Comparison of ENCODE assay signal across 11 cellular contexts in the genomic region with DNA sequence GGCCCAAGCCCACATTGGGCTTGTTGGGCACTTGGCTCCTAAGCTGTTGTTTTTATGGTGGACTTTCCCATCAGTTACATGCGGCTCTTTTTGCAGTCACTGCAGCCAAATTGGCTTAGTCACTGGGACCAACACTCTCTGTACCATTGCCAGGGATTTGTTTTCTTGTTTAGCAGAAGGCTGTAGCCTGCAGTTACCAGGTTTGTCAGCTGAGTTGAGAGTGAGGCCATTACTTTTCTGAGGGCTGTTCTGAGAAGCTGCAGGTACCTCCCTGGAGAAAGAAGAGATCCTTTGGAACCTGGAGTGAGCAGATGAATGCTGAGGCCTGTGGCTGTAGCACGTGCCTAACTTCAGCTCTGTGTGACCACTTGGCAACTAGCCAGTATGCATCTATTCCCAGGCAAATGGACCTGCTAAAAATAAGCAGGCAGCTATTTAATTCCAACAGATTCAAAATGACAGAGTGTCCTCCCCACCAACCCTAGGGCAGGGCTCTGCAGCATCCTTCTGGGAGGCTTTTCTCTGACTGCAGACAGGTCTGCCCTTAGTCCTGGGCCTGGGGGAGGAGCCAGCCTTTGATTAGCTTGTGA. TPM values are rescaled to one million over a fixed set of nuclear protein-coding genes. Genes with fewer than 3 reads are reported as not detected.
A peak's percentile ranks its signal among the peaks of the same experiment; 100 is the strongest.
DNase-seq lines count a peak whose midpoint lies in the region; ATAC-seq, FAIRE-seq and TF ChIP-seq lines count a peak whose summit lies in the region.
"Had no signal": no experiment of that assay in that cellular context is flagged by ENCODE, and none has a peak within 500 bp of the region (broad histone marks: within the 10 kb centered on the region; RNA-seq: fewer than 3 reads in every experiment).

No MANE protein-coding gene starts in this region.

- H3K4me3 ChIP-seq in AG10803 (ENCODE audit: low read length) = no peak overlapping the region
- no peak overlapping the region for H3K4me3 ChIP-seq in colonic mucosa

- no peak for FAIRE-seq in GM12892 (lab: Jason Lieb, UNC)

- no peaks in the 10 kb centered on the region for H3K27me3 ChIP-seq in colonic mucosa

- H3K27ac Mint-ChIP-seq in endothelial cell (ENCODE audit: unreplicated experiment) = no peak overlapping the region

- intact Hi-C loops in colonic mucosa (cut with DNase I) = no loop called here

- TF ChIP-seq CTCF in AG10803 (conservative IDR thresholded peaks at IDR 0.05; ENCODE audit: low read length) (no peak), colonic mucosa (IDR thresholded peaks at IDR 0.05) (no peak), endothelial cell (IDR thresholded peaks at IDR 0.05; ENCODE audit: unreplicated experiment) (no peak)

- no peak for ATAC-seq in GM21381 (IDR thresholded peaks at IDR 0.05; ENCODE audit: unreplicated experiment)

- DNase-seq in AG10803 (ENCODE audit: low read depth) (peak; percentile 79), NCI-H1694 (lab: John Stamatoyannopoulos, UW) (peak; percentile 24), colonic mucosa (no peak), midbrain (lab: John Stamatoyannopoulos, UW) (peak; percentile 54), GM12892 (ENCODE audit: insufficient read length) (no peak), endothelial cell (ENCODE audit: low spot score) (no peak), Kasumi-1 (lab: John Stamatoyannopoulos, UW) (no peak)
- DNase-seq: DND-41; H7; NK-92 treated with Interleukin-12 subunit alpha and Interleukin-12 subunit beta, amount 100 ng/mL, for 24 hours had no signal

- no peak overlapping the region for H3K4me3 Mint-ChIP-seq in endothelial cell (ENCODE audit: unreplicated experiment)

- no peaks in the 10 kb centered on the region for H3K36me3 ChIP-seq in colonic mucosa

- peaks cover 7% of the 10 kb centered on the region for H3K27me3 Mint-ChIP-seq in endothelial cell (ENCODE audit: unreplicated experiment)

- peaks cover 3% of the 10 kb centered on the region for H3K4me1 ChIP-seq in colonic mucosa

- no peaks in the 10 kb centered on the region for H3K9me3 ChIP-seq in colonic mucosa

- peaks cover 4% of the 10 kb centered on the region for H3K36me3 Mint-ChIP-seq in endothelial cell (ENCODE audit: low read depth, unreplicated experiment)

- H3K27ac ChIP-seq in colonic mucosa = peak overlapping the region; percentile 5

- no peaks in the 10 kb centered on the region for H3K9me3 Mint-ChIP-seq in endothelial cell (ENCODE audit: unreplicated experiment)

- H3K9ac ChIP-seq in colonic mucosa (ENCODE audit: low read depth in 2 of 2, low read length in 2 of 2) = no peak overlapping the region

- H3K4me1 Mint-ChIP-seq in endothelial cell (ENCODE audit: unreplicated experiment) = peaks cover 4% of the 10 kb centered on the region

- no peak for TF ChIP-seq POLR2A in GM12892 (IDR thresholded peaks at IDR 0.05; ENCODE audit: low read depth, low read length)

RNA-seq across cellular contexts. Expression of a gene that starts 12.9 kb away (rescaled TPM):
- total RNA-seq in colonic mucosa (100 to 1,000 TPM; 128 to 139 TPM), endothelial cell (ENCODE audit: unreplicated experiment) (24.6 TPM)
- polyA plus RNA-seq in GM12892 (2012; ENCODE audit: missing spikeins) = 13.4 TPM

Comparison
In these comparisons a context has a peak if more than half of its experiments do, and no peak if none do; other contexts are left out.
1. DNase-seq: peak in AG10803 (single experiment), NCI-H1694 (single experiment) and midbrain (single experiment); none in colonic mucosa (single experiment), GM12892 (single experiment), endothelial cell (single experiment) and Kasumi-1 (0 of 2).